Comparison of ENCODE assay signal across 25 cellular contexts in genomic region chr7:110358028-110358427, GRCh38.
DNase-seq lines count a peak whose midpoint lies in the region; ATAC-seq and TF ChIP-seq lines count a peak whose summit lies in the region.
"Had no signal": no experiment of that assay in that cellular context is flagged by ENCODE, and none has a peak within 500 bp of the region (broad histone marks: within the 10 kb centered on the region; RNA-seq: fewer than 3 reads in every experiment).

No MANE protein-coding gene starts in this region.

- H3K27me3 ChIP-seq in mesendoderm (ENCODE audit: insufficient read depth, low read length, poor library complexity) = no peaks in the 10 kb centered on the region
- H3K27me3 ChIP-seq: BLaER1, SJCRH30 had no signal

- H4K8ac ChIP-seq in mesendoderm (ENCODE audit: low read depth, low read length) = no peak overlapping the region

- no peak overlapping the region for H2AK5ac ChIP-seq in mesendoderm (ENCODE audit: low read length)

- H4K5ac ChIP-seq in mesendoderm (ENCODE audit: low read length) = no peak overlapping the region

- no peak overlapping the region for H3K18ac ChIP-seq in mesendoderm (ENCODE audit: low read length)

- no CpG with 5 or more reads among the region's 1 CpG for WGBS in mesendoderm (ENCODE audit: extremely low coverage, insufficient coverage, low lambda C conversion rate)

- no peak overlapping the region for H3K56ac ChIP-seq in mesendoderm (ENCODE audit: low read length)

- H3K4ac ChIP-seq in mesendoderm (ENCODE audit: low read depth, low read length) = no peak overlapping the region

- DNase-seq in A172 (ENCODE audit: low spot score) (peak; percentile 13), HT1080 (ENCODE audit: low read depth) (peak; percentile 55), astrocyte of the cerebellum (ENCODE audit: low read depth) (peak; percentile 2), glomerular visceral epithelial cell (ENCODE audit: extremely low spot score) (peak; percentile 30), NOMO-1 (lab: John Stamatoyannopoulos, UW; ENCODE audit: unreplicated experiment in 2 of 2) (no peak), mesendoderm (no peak)
- DNase-seq: activated gamma-delta T cell treated with Interleukin-2 at 50 U/mL for 16 hours; activated T-cell treated with anti-CD3 and anti-CD28 coated beads, Interleukin-2, amount 50 U/mL, for 1 hour; caudate nucleus; dermis blood vessel endothelial cell; DMS79; left colon; NCI-H1417; NCI-H2171; NCI-H524; SJCRH30; T-cell; trophoblast cell had no signal

- no peaks in the 10 kb centered on the region for H3K79me2 ChIP-seq in mesendoderm (ENCODE audit: control insufficient read depth, insufficient read depth, low read length)

- no peak overlapping the region for H3K23ac ChIP-seq in mesendoderm (ENCODE audit: low read length)

- in situ Hi-C loops in astrocyte of the cerebellum (cut with HindIII; ENCODE audit: low sequenced_read_pairs) = no loop called here

- TF ChIP-seq CTCF in astrocyte of the cerebellum (IDR thresholded peaks at IDR 0.05; ENCODE audit: low read depth, low read length, missing control alignments) = no peak

- no peaks in the 10 kb centered on the region for H3K79me1 ChIP-seq in mesendoderm (ENCODE audit: low read length)

- no peak overlapping the region for H2BK120ac ChIP-seq in mesendoderm (ENCODE audit: low read depth, low read length)

- no peak overlapping the region for H3K4me2 ChIP-seq in mesendoderm (ENCODE audit: low read length)
- H3K4me2 ChIP-seq: BLaER1 had no signal

- no peaks in the 10 kb centered on the region for H3K36me3 ChIP-seq in mesendoderm (ENCODE audit: control insufficient read depth, insufficient read depth, low read length)
- H3K36me3 ChIP-seq: BLaER1, HAP-1, prostate gland, SJCRH30 had no signal

- H3K4me3 ChIP-seq in astrocyte of the cerebellum (ENCODE audit: low read depth, low read length) (no peak overlapping the region), mesendoderm (ENCODE audit: low read length) (no peak overlapping the region)
- H3K4me3 ChIP-seq: BLaER1, GM12878, HAP-1, prostate gland, SJCRH30 had no signal

- no peak overlapping the region for H3K9ac ChIP-seq in mesendoderm (ENCODE audit: low read length)
- H3K9ac ChIP-seq: BLaER1 had no signal

- H2BK15ac ChIP-seq in mesendoderm (replicated peaks; ENCODE audit: low read depth) = no peak overlapping the region

- no peak overlapping the region for H3K27ac ChIP-seq in mesendoderm (ENCODE audit: low read depth, low read length)
- H3K27ac ChIP-seq: BLaER1, prostate gland, SJCRH30 had no signal

- H3K4me1 ChIP-seq in mesendoderm (ENCODE audit: control insufficient read depth, low read depth, low read length) = no peaks in the 10 kb centered on the region
- H3K4me1 ChIP-seq: BLaER1, HAP-1, prostate gland, SJCRH30 had no signal

- H2BK5ac ChIP-seq in mesendoderm (ENCODE audit: low read length) = no peak overlapping the region

- ATAC-seq in HG03342 (IDR thresholded peaks at IDR 0.05; ENCODE audit: unreplicated experiment) (no peak), GM18870 (IDR thresholded peaks at IDR 0.05; ENCODE audit: unreplicated experiment) (no peak)
- ATAC-seq: GM12878, left colon, Panc1, T-cell had no signal

Comparison
In these comparisons a context has a peak if more than half of its experiments do, and no peak if none do; other contexts are left out.
1. DNase-seq: peak in A172 (single experiment), HT1080 (single experiment), astrocyte of the cerebellum (single experiment) and glomerular visceral epithelial cell (single experiment); none in NOMO-1 (0 of 2) and mesendoderm (single experiment).